In the genomic region with DNA sequence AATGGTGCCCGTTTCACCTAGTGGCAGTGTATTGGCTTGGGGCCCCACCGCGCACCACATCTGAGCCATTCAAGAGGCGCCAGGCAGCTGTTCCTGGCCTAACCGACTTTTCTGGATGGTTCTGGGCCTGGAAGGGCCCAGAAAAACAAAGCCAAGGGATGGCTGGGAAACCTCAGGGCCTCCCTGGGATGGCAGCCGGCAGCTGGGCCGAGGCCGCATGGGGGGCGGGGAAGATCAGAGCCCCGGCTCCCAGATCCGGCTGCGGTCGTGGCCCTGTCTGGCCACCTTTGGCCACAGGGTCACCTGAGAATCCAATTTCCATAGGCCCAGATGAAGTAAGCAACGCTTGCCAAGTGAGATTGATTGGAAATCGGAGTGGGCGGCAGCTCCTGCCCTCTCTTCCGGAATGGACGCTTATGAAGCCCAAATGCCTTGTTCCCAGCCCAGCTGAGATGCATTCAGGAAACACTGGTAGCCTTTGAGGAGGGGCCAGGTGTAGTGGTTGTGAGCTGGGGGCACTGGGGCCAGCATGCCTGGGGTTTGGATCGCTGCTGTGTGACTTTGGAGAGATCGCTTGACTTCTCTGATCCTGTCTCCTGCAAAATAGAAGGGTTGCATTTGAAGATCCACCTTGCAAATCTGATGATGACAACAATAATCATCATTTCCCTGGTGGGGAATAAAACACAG, we compare ENCODE assay signal across 1 cellular context.
A peak's percentile ranks its signal among the peaks of the same experiment; 100 is the strongest.
TF ChIP-seq lines count a peak whose summit lies in the region.

No MANE protein-coding gene starts in this region.

TF ChIP-seq in K562, 482 proteins besides CTCF, POLR2A, EP300 and RAD21 (continued from another document):
- no peak for TF ChIP-seq FOXK1 (CRISPR knock-in tag; IDR thresholded peaks at IDR 0.05; ENCODE audit: borderline replicate concordance)
- TF ChIP-seq ZFP30 (CRISPR knock-in tag; IDR thresholded peaks at IDR 0.05; ENCODE audit: borderline replicate concordance): no peak
- TF ChIP-seq ZNF785 (CRISPR knock-in tag; IDR thresholded peaks at IDR 0.05): no peak
- TF ChIP-seq CBX8 (IDR thresholded peaks at IDR 0.05; ENCODE audit: borderline replicate concordance, extremely low read depth, low read depth, low read length, poor library complexity, severe bottlenecking): no peak
- no peak for TF ChIP-seq GATA2 (CRISPR knock-in tag; IDR thresholded peaks at IDR 0.05)
- TF ChIP-seq, protein P1, sequence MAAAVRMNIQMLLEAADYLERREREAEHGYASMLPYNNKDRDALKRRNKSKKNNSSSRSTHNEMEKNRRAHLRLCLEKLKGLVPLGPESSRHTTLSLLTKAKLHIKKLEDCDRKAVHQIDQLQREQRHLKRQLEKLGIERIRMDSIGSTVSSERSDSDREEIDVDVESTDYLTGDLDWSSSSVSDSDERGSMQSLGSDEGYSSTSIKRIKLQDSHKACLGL (CRISPR knock-in tag; IDR thresholded peaks at IDR 0.05; ENCODE audit: borderline replicate concordance, poor library complexity, severe bottlenecking): no peak
- TF ChIP-seq MLX (CRISPR knock-in tag; conservative IDR thresholded peaks at IDR 0.05): no peak
- no peak for TF ChIP-seq LEF1 (IDR thresholded peaks at IDR 0.05)
- no peak for TF ChIP-seq HBP1 (CRISPR knock-in tag; IDR thresholded peaks at IDR 0.05)
- no peak for TF ChIP-seq ZNF324 (CRISPR knock-in tag; IDR thresholded peaks at IDR 0.05)
- no peak for TF ChIP-seq MAFF (IDR thresholded peaks at IDR 0.05; ENCODE audit: low read length)
- TF ChIP-seq, protein P2, sequence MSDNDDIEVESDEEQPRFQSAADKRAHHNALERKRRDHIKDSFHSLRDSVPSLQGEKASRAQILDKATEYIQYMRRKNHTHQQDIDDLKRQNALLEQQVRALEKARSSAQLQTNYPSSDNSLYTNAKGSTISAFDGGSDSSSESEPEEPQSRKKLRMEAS (CRISPR knock-in tag; IDR thresholded peaks at IDR 0.05): no peak
- no peak for TF ChIP-seq ZBTB5 (IDR thresholded peaks at IDR 0.05)
- TF ChIP-seq, protein P3, sequence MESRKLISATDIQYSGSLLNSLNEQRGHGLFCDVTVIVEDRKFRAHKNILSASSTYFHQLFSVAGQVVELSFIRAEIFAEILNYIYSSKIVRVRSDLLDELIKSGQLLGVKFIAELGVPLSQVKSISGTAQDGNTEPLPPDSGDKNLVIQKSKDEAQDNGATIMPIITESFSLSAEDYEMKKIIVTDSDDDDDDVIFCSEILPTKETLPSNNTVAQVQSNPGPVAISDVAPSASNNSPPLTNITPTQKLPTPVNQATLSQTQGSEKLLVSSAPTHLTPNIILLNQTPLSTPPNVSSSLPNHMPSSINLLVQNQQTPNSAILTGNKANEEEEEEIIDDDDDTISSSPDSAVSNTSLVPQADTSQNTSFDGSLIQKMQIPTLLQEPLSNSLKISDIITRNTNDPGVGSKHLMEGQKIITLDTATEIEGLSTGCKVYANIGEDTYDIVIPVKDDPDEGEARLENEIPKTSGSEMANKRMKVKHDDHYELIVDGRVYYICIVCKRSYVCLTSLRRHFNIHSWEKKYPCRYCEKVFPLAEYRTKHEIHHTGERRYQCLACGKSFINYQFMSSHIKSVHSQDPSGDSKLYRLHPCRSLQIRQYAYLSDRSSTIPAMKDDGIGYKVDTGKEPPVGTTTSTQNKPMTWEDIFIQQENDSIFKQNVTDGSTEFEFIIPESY (CRISPR knock-in tag; IDR thresholded peaks at IDR 0.05): peak; percentile 44; the same call in 1 of the 2 replicates
- no peak for TF ChIP-seq PPARD (CRISPR knock-in tag; IDR thresholded peaks at IDR 0.05)
- no peak for TF ChIP-seq MAFG (tag; conservative IDR thresholded peaks at IDR 0.05)
- no peak for TF ChIP-seq KAT7 (CRISPR knock-in tag; IDR thresholded peaks at IDR 0.05; ENCODE audit: borderline replicate concordance)
- TF ChIP-seq MEF2A (IDR thresholded peaks at IDR 0.05; ENCODE audit: control insufficient read depth, low read depth, low read length): no peak
- no peak for TF ChIP-seq GTF2E2 (tag; IDR thresholded peaks at IDR 0.05)
- TF ChIP-seq SMARCC2 (IDR thresholded peaks at IDR 0.05; ENCODE audit: low read depth): no peak
- no peak for TF ChIP-seq MAZ (CRISPR knock-in tag; conservative IDR thresholded peaks at IDR 0.05 in 1 of 2, IDR thresholded peaks at IDR 0.05 in 1 of 2)
- TF ChIP-seq ZNF280B (CRISPR knock-in tag; IDR thresholded peaks at IDR 0.05): no peak
- TF ChIP-seq, protein P4, sequence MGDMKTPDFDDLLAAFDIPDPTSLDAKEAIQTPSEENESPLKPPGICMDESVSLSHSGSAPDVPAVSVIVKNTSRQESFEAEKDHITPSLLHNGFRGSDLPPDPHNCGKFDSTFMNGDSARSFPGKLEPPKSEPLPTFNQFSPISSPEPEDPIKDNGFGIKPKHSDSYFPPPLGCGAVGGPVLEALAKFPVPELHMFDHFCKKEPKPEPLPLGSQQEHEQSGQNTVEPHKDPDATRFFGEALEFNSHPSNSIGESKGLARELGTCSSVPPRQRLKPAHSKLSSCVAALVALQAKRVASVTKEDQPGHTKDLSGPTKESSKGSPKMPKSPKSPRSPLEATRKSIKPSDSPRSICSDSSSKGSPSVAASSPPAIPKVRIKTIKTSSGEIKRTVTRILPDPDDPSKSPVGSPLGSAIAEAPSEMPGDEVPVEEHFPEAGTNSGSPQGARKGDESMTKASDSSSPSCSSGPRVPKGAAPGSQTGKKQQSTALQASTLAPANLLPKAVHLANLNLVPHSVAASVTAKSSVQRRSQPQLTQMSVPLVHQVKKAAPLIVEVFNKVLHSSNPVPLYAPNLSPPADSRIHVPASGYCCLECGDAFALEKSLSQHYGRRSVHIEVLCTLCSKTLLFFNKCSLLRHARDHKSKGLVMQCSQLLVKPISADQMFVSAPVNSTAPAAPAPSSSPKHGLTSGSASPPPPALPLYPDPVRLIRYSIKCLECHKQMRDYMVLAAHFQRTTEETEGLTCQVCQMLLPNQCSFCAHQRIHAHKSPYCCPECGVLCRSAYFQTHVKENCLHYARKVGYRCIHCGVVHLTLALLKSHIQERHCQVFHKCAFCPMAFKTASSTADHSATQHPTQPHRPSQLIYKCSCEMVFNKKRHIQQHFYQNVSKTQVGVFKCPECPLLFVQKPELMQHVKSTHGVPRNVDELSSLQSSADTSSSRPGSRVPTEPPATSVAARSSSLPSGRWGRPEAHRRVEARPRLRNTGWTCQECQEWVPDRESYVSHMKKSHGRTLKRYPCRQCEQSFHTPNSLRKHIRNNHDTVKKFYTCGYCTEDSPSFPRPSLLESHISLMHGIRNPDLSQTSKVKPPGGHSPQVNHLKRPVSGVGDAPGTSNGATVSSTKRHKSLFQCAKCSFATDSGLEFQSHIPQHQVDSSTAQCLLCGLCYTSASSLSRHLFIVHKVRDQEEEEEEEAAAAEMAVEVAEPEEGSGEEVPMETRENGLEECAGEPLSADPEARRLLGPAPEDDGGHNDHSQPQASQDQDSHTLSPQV (IDR thresholded peaks at IDR 0.05): no peak
- no peak for TF ChIP-seq HNRNPL (IDR thresholded peaks at IDR 0.05; ENCODE audit: low read depth, low read length)
- TF ChIP-seq, protein P5, sequence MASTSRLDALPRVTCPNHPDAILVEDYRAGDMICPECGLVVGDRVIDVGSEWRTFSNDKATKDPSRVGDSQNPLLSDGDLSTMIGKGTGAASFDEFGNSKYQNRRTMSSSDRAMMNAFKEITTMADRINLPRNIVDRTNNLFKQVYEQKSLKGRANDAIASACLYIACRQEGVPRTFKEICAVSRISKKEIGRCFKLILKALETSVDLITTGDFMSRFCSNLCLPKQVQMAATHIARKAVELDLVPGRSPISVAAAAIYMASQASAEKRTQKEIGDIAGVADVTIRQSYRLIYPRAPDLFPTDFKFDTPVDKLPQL (IDR thresholded peaks at IDR 0.05; ENCODE audit: extremely low read depth, insufficient read length): no peak
- TF ChIP-seq E2F8 (IDR thresholded peaks at IDR 0.05; ENCODE audit: low read depth, partially characterized antibody): no peak
- TF ChIP-seq CREB1 (IDR thresholded peaks at IDR 0.05): no peak
- TF ChIP-seq CREB1 (CRISPR knock-in tag; IDR thresholded peaks at IDR 0.05): no peak
- no peak for TF ChIP-seq ZNF696 (CRISPR knock-in tag; conservative IDR thresholded peaks at IDR 0.05)
